Comparison of ENCODE assay signal across 20 cellular contexts in genomic region chr18:48734460-48734859, GRCh38.
A peak's percentile ranks its signal among the peaks of the same experiment; 100 is the strongest.
DNase-seq lines count a peak whose midpoint lies in the region; ATAC-seq, FAIRE-seq and TF ChIP-seq lines count a peak whose summit lies in the region.
"Had no signal": no experiment of that assay in that cellular context is flagged by ENCODE, and none has a peak within 500 bp of the region (broad histone marks: within the 10 kb centered on the region; RNA-seq: fewer than 3 reads in every experiment).

No MANE protein-coding gene starts in this region.

- no peak overlapping the region for H3K27ac ChIP-seq in HCT116 (ENCODE audit: low read depth, low read length)
- peak overlapping the region; percentile 9 for H3K27ac ChIP-seq in RWPE2 (ENCODE audit: poor library complexity, severe bottlenecking)
- H3K27ac ChIP-seq in kidney (ENCODE audit: low read depth in 2 of 2, low read length in 2 of 2) = no peak overlapping the region
- peak overlapping the region; percentile 66 to 74 for H3K27ac ChIP-seq in tibial artery

- H3K27me3 ChIP-seq in HCT116 (ENCODE audit: insufficient read depth, low read length) (no peaks in the 10 kb centered on the region), RWPE2 (ENCODE audit: insufficient read depth, poor library complexity, severe bottlenecking) (no peaks in the 10 kb centered on the region), tibial artery (no peaks in the 10 kb centered on the region)
- H3K27me3 ChIP-seq: BE2C had no signal

- H3K9me3 ChIP-seq in HCT116 (ENCODE audit: control insufficient read depth in 1 of 2, insufficient read depth in 1 of 2, low read depth in 1 of 2, low read length in 2 of 2) (no peaks in the 10 kb centered on the region), RWPE2 (ENCODE audit: severe bottlenecking) (no peaks in the 10 kb centered on the region), kidney (ENCODE audit: control insufficient read depth in 1 of 2, low read length in 2 of 2) (no peaks in the 10 kb centered on the region), tibial artery (no peaks in the 10 kb centered on the region)
- H3K9me3 ChIP-seq: BE2C, Caco-2 had no signal

- DNase-seq in HCT116 (ENCODE audit: low read depth, low spot score) = no peak
- DNase-seq in RWPE2 (ENCODE audit: low spot score) = no peak
- DNase-seq in kidney = peak; percentile 12
- DNase-seq in tibial artery = no peak
- DNase-seq in COLO668 (lab: John Stamatoyannopoulos, UW; ENCODE audit: unreplicated experiment) = no peak
- DNase-seq: BE2C; CD4-positive, CD25-positive, alpha-beta regulatory T cell; DMS 273 treated with DMSO at 0.1 percent for 48 hours; DND-41; MM.1S; NCI-H1048; NCI-H1417 treated with DMSO at 0.1 percent for 48 hours; NCI-H187; NCI-H446; NCI-H526 treated with DMSO at 0.1 percent for 48 hours; SHP77 had no signal

- H3K9ac ChIP-seq in HCT116 (ENCODE audit: low read length) (no peak overlapping the region), kidney (ENCODE audit: low read length in 2 of 2) (no peak overlapping the region)

- no peak for TF ChIP-seq POLR2A in HCT116 (IDR thresholded peaks at IDR 0.05; ENCODE audit: borderline replicate concordance, extremely low read depth, insufficient read depth, insufficient read length)

- H3K4me1 ChIP-seq in HCT116 (ENCODE audit: control insufficient read depth in 1 of 2, insufficient read depth in 2 of 2, low read length in 2 of 2) (peaks cover 8 to 11% of the 10 kb centered on the region in 2 experiments), RWPE2 (ENCODE audit: insufficient read depth, poor library complexity, severe bottlenecking) (peaks cover 29% of the 10 kb centered on the region), kidney (ENCODE audit: control insufficient read depth in 1 of 2, insufficient read depth in 1 of 2, low read depth in 1 of 2, low read length in 2 of 2) (peaks cover 0 to 10% of the 10 kb centered on the region in 2 donors), tibial artery (peaks cover 0 to 48% (median 38%) of the 10 kb centered on the region in 4 donors)
- H3K4me1 ChIP-seq: BE2C, Caco-2 had no signal

- FAIRE-seq in kidney (lab: Jason Lieb, UNC) = no peak
- FAIRE-seq: G401.6 had no signal

- no TSS peak for BruUV-seq in HCT116 (replicated peaks; lab: Mats Ljungman, UMichigan)

- H3K4me2 ChIP-seq in HCT116 (ENCODE audit: low read length) = peak overlapping the region; percentile 34

- intact Hi-C loops in HCT116 (cut with micrococcal nuclease) (no loop called here), kidney (cut with DNase I) (no loop called here), tibial artery (cut with DNase I; ENCODE audit: low total_unique reads) (no loop called here)

- RAD21 ChIA-PET in HCT116 (lab: Charles Lee; ENCODE audit: low non-redundant PET in 1 of 2, low total read pairs in 2 of 2, uncharacterized antibody in 2 of 2, unreplicated experiment in 2 of 2) = no interaction called here

- no peak for TF ChIP-seq RAD21 in HCT116 (IDR thresholded peaks at IDR 0.05; ENCODE audit: low read depth)

- H2AFZ ChIP-seq in HCT116 (ENCODE audit: low read depth, low read length, poor library complexity, severe bottlenecking) = no peak overlapping the region

- no peaks in the 10 kb centered on the region for H3K9me2 ChIP-seq in HCT116 (ENCODE audit: insufficient read depth)

- H3K36me3 ChIP-seq in HCT116 (ENCODE audit: control insufficient read depth in 1 of 2, insufficient read depth in 2 of 2, low read length in 2 of 2) (no peaks in the 10 kb centered on the region), RWPE2 (ENCODE audit: low read depth) (no peaks in the 10 kb centered on the region), kidney (ENCODE audit: control insufficient read depth in 1 of 2, insufficient read depth in 2 of 2, low read length in 2 of 2) (no peaks in the 10 kb centered on the region), tibial artery (no peaks in the 10 kb centered on the region)
- H3K36me3 ChIP-seq: BE2C had no signal

- ATAC-seq in HCT116 (no peak), RWPE2 (ENCODE audit: low read depth) (no peak), GM21423 (IDR thresholded peaks at IDR 0.05; ENCODE audit: unreplicated experiment) (no peak), HG02981 (IDR thresholded peaks at IDR 0.05; ENCODE audit: unreplicated experiment) (no peak)

- CTCF ChIA-PET in HCT116 (lab: Charles Lee) = no interaction called here

- no peaks in the 10 kb centered on the region for H3K79me2 ChIP-seq in HCT116 (ENCODE audit: insufficient read depth, low read length)

- no peak overlapping the region for H3K4me3 ChIP-seq in HCT116 (replicated peaks in 1 of 2; ENCODE audit: low read depth in 1 of 2, low read length in 2 of 2)
- no peak overlapping the region for H3K4me3 ChIP-seq in RWPE2 (ENCODE audit: severe bottlenecking)
- no peak overlapping the region for H3K4me3 ChIP-seq in kidney (ENCODE audit: low read length in 2 of 2)
- H3K4me3 ChIP-seq in tibial artery = no peak overlapping the region

- POLR2A ChIA-PET in HCT116 (lab: Charles Lee) = no interaction called here

- TF ChIP-seq CTCF in HCT116 (IDR thresholded peaks at IDR 0.05 in 2 of 3, conservative IDR thresholded peaks at IDR 0.05 in 1 of 3; ENCODE audit: borderline replicate concordance in 1 of 3, insufficient read depth in 1 of 3, low read depth in 2 of 3, low read length in 2 of 3) = no peak
- no peak for TF ChIP-seq CTCF in RWPE2 (IDR thresholded peaks at IDR 0.05; ENCODE audit: poor library complexity, severe bottlenecking)
- no peak for TF ChIP-seq CTCF in kidney (IDR thresholded peaks at IDR 0.05; ENCODE audit: borderline replicate concordance, extremely low read depth, insufficient read depth)
- no peak for TF ChIP-seq CTCF in tibial artery (IDR thresholded peaks at IDR 0.05)

- no peaks in the 10 kb centered on the region for H4K20me1 ChIP-seq in HCT116 (ENCODE audit: insufficient read depth)

TF ChIP-seq in HCT116, 20 proteins besides CTCF, POLR2A, EP300 and RAD21:
- TF ChIP-seq ATF3 (IDR thresholded peaks at IDR 0.05) (no peak), TCF7L2 (IDR thresholded peaks at IDR 0.05; ENCODE audit: borderline replicate concordance, extremely low read depth, insufficient read depth, insufficient read length) (no peak), EZH2 (IDR thresholded peaks at IDR 0.05) (no peak), CBX3 (IDR thresholded peaks at IDR 0.05; ENCODE audit: low read depth) (no peak), JUND (IDR thresholded peaks at IDR 0.05) (no peak), ZNF274 (IDR thresholded peaks at IDR 0.05; ENCODE audit: low read depth, low read length) (no peak), YY1 (IDR thresholded peaks at IDR 0.05; ENCODE audit: extremely low read depth, insufficient replicate concordance, low read depth, low read length) (no peak), CEBPB (IDR thresholded peaks at IDR 0.05; ENCODE audit: low read depth) (no peak), EZH2phosphoT487 (IDR thresholded peaks at IDR 0.05; ENCODE audit: borderline replicate concordance) (no peak)

Comparison
In these comparisons a context has a peak if more than half of its experiments do, and no peak if none do; other contexts are left out.
1. H3K27ac ChIP-seq: peak in RWPE2 (single experiment) and tibial artery (2 of 2); none in HCT116 (single experiment) and kidney (0 of 2).